Comparison of ENCODE assay signal across 17 cellular contexts in genomic region chr7:79489371-79489770, GRCh38.
"Had no signal": no experiment of that assay in that cellular context is flagged by ENCODE, and none has a peak within 500 bp of the region (broad histone marks: within the 10 kb centered on the region; RNA-seq: fewer than 3 reads in every experiment).

No MANE protein-coding gene starts in this region.

- H3K27me3 ChIP-seq: brain microvascular endothelial cell, spleen, vagina had no signal

- H3K4me1 ChIP-seq: spleen, vagina had no signal

- H3K36me3 ChIP-seq: brain microvascular endothelial cell, spleen, thoracic aorta, vagina had no signal

- H3K27ac ChIP-seq: brain microvascular endothelial cell, spleen, thoracic aorta, vagina had no signal

- H3K4me3 ChIP-seq: spleen, thoracic aorta, vagina had no signal

- DNase-seq: activated CD4-positive, alpha-beta T cell treated with anti-CD3 and anti-CD28 coated beads for 1 hour; activated gamma-delta T cell treated with Interleukin-2 at 50 U/mL for 16 hours; activated T-cell treated with anti-CD3 and anti-CD28 coated beads, Interleukin-2, amount 50 U/mL, for 1 hour; aorta; brain microvascular endothelial cell; caudate nucleus; effector memory CD4-positive, alpha-beta T cell; glutamatergic neuron; hippocampal formation; midbrain; spleen; stimulated activated CD4-positive, alpha-beta T cell treated with anti-CD3 and anti-CD28 coated beads, Interleukin-4, amount 100 ng/mL, for 1 hour; stimulated activated naive CD4-positive, alpha-beta T cell had no signal

- H3K9me3 ChIP-seq: spleen, thoracic aorta, vagina had no signal

- ATAC-seq: esophagus mucosa; natural killer cell treated with Interleukin-12 subunit alpha and Interleukin-12 subunit beta and Interleukin-15 and Interleukin-18, amount 100 ng/mL, for 72 hours had no signal
